Comparison of ENCODE assay signal across 10 cellular contexts in genomic region chr11:3051435-3052108, GRCh38. TPM values are rescaled to one million over a fixed set of nuclear protein-coding genes. Genes with fewer than 3 reads are reported as not detected.
A peak's percentile ranks its signal among the peaks of the same experiment; 100 is the strongest.
DNase-seq lines count a peak whose midpoint lies in the region; ATAC-seq and TF ChIP-seq lines count a peak whose summit lies in the region.
"Had no signal": no experiment of that assay in that cellular context is flagged by ENCODE, and none has a peak within 500 bp of the region (broad histone marks: within the 10 kb centered on the region; RNA-seq: fewer than 3 reads in every experiment).

No MANE protein-coding gene starts in this region.

- no TSS peak for BruUV-seq in MCF 10A (replicated peaks; lab: Mats Ljungman, UMichigan)
- no TSS peak for BruUV-seq in mammary epithelial cell (replicated peaks; lab: Mats Ljungman, UMichigan)

- dilution Hi-C loops in mammary epithelial cell (cut with HindIII; ENCODE audit: low sequenced_read_pairs) = no loop called here

- in situ Hi-C loops in mammary epithelial cell (cut with MboI; ENCODE audit: low sequenced_read_pairs in 2 of 2) = no loop called here

- ATAC-seq in stimulated activated naive B cell treated with anti-CD40 and anti-IgM and Interleukin-4, amounts not matched to agents 10 μg/mL and 1 μg/mL and 100 μg/mL, for 72 hours (replicated peaks) = peak in 1 of 2 donors; percentile 28

- H3K27ac Mint-ChIP-seq in MCF 10A (ENCODE audit: low read depth, unreplicated experiment) = peak overlapping the region; percentile 52
- H3K27ac Mint-ChIP-seq in stimulated activated naive B cell treated with anti-CD40 and anti-IgM and Interleukin-4, amounts not matched to agents 10 μg/mL and 1 μg/mL and 100 μg/mL, for 72 hours = peak overlapping the region; percentile 83

- H3K4me3 ChIP-seq in mammary epithelial cell (replicated peaks in 1 of 3; ENCODE audit: insufficient read depth in 1 of 3, low read depth in 2 of 3, low read length in 3 of 3) (no peak overlapping the region), SK-N-MC (peak overlapping the region; percentile 65), fibroblast of pulmonary artery (replicated peaks; ENCODE audit: low read depth, low read length) (no peak overlapping the region)
- H3K4me3 ChIP-seq: coronary artery had no signal

- no peaks in the 10 kb centered on the region for H3K27me3 Mint-ChIP-seq in MCF 10A (ENCODE audit: insufficient read depth, unreplicated experiment)
- H3K27me3 Mint-ChIP-seq in stimulated activated naive B cell treated with anti-CD40 and anti-IgM and Interleukin-4, amounts not matched to agents 10 μg/mL and 1 μg/mL and 100 μg/mL, for 72 hours = no peaks in the 10 kb centered on the region

- WGBS in mammary epithelial cell (ENCODE audit: low coverage, missing lambda C conversion rate) = 100% methylated on average over 7 of the region's 9 CpGs

- H3K9me3 Mint-ChIP-seq in MCF 10A (ENCODE audit: unreplicated experiment) = no peaks in the 10 kb centered on the region
- H3K9me3 Mint-ChIP-seq in stimulated activated naive B cell treated with anti-CD40 and anti-IgM and Interleukin-4, amounts not matched to agents 10 μg/mL and 1 μg/mL and 100 μg/mL, for 72 hours = no peaks in the 10 kb centered on the region

- no peak for TF ChIP-seq CTCF in MCF 10A (IDR thresholded peaks at IDR 0.05; ENCODE audit: unreplicated experiment)
- no peak for TF ChIP-seq CTCF in mammary epithelial cell (conservative IDR thresholded peaks at IDR 0.05 in 1 of 2, IDR thresholded peaks at IDR 0.05 in 1 of 2; ENCODE audit: extremely low read depth in 1 of 2, insufficient read depth in 1 of 2, low read depth in 1 of 2, low read length in 2 of 2)
- peak; percentile 6 for TF ChIP-seq CTCF in fibroblast of pulmonary artery (IDR thresholded peaks at IDR 0.05; ENCODE audit: low read length, missing control alignments)

- peaks cover 24% of the 10 kb centered on the region for H3K4me1 Mint-ChIP-seq in MCF 10A (ENCODE audit: insufficient read depth, unreplicated experiment)
- H3K4me1 Mint-ChIP-seq in stimulated activated naive B cell treated with anti-CD40 and anti-IgM and Interleukin-4, amounts not matched to agents 10 μg/mL and 1 μg/mL and 100 μg/mL, for 72 hours = peaks cover 49 to 67% of the 10 kb centered on the region in 2 donors

- intact Hi-C loops in MCF 10A (cut with micrococcal nuclease) (loop anchor here (2.0 kb wide), 1 partner anchor 41 kb away; no protein-coding TSS in a partner anchor), mammary epithelial cell (cut with micrococcal nuclease) (loop anchor here (2.0 kb wide), 2 partner anchors 39 to 165 kb away; no protein-coding TSS in a partner anchor)

- H3K9ac ChIP-seq in mammary epithelial cell (ENCODE audit: insufficient read depth, low read length) = no peak overlapping the region
- no peak overlapping the region for H3K9ac ChIP-seq in SK-N-MC (ENCODE audit: insufficient read length)

- H3K9me3 ChIP-seq in mammary epithelial cell (replicated peaks; ENCODE audit: insufficient read depth, low read length) (no peaks in the 10 kb centered on the region), SK-N-MC (ENCODE audit: low read depth, low read length) (no peaks in the 10 kb centered on the region)

- CTCF ChIA-PET in MCF 10A (lab: Yijun Ruan, JAX) (interaction anchor here (0.8 to 13.3 kb wide), 6 partner anchors 14 to 163 kb away, joined by 3 to 113 read pairs (median 7); no protein-coding TSS in a partner anchor), mammary epithelial cell (lab: Charles Lee; ENCODE audit: low non-redundant PET) (interaction anchor here (0.5 to 0.6 kb wide), 2 partner anchors 40 to 121 kb away, joined by 3 to 14 read pairs; no protein-coding TSS in a partner anchor)

- H3K4me1 ChIP-seq in mammary epithelial cell (ENCODE audit: insufficient read depth, low read length) = peaks cover 27% of the 10 kb centered on the region

- peaks cover 96% of the 10 kb centered on the region for H3K79me2 ChIP-seq in mammary epithelial cell (ENCODE audit: insufficient read depth, low read length)

- no peaks in the 10 kb centered on the region for H3K27me3 ChIP-seq in mammary epithelial cell (ENCODE audit: insufficient read depth, low read length)

- H3K4me2 ChIP-seq in mammary epithelial cell (ENCODE audit: insufficient read depth, low read depth, low read length) = no peak overlapping the region

- peaks cover 41% of the 10 kb centered on the region for H3K36me3 Mint-ChIP-seq in MCF 10A (ENCODE audit: insufficient read depth, unreplicated experiment)
- peaks cover 20 to 31% of the 10 kb centered on the region in 2 donors for H3K36me3 Mint-ChIP-seq in stimulated activated naive B cell treated with anti-CD40 and anti-IgM and Interleukin-4, amounts not matched to agents 10 μg/mL and 1 μg/mL and 100 μg/mL, for 72 hours

- DNase-seq in MCF 10A (ENCODE audit: unreplicated experiment) = no peak
- DNase-seq in mammary epithelial cell = no peak
- DNase-seq in SK-N-MC (ENCODE audit: low read depth, low spot score) = no peak
- no peak for DNase-seq in fibroblast of pulmonary artery (ENCODE audit: low read depth)
- no peak for DNase-seq in stimulated activated naive B cell treated with anti-CD40 and anti-IgM and Interleukin-4, amounts not matched to agents 10 μg/mL and 1 μg/mL and 100 μg/mL, for 72 hours
- no peak for DNase-seq in NCI-H2081 treated with DMSO at 0.1 percent for 48 hours (lab: John Stamatoyannopoulos, UW)
- DNase-seq in NCI-H2171 (lab: John Stamatoyannopoulos, UW) = no peak
- DNase-seq in COLO829 (ENCODE audit: low spot score) = no peak
- DNase-seq: SIG-M5 had no signal

- H3K27ac ChIP-seq in mammary epithelial cell (ENCODE audit: insufficient read depth, low read depth, low read length) (no peak overlapping the region), SK-N-MC (peak overlapping the region; percentile 77; the same call in 1 of the 2 replicates)

- no peak overlapping the region for H3K4me3 Mint-ChIP-seq in MCF 10A (ENCODE audit: unreplicated experiment)
- H3K4me3 Mint-ChIP-seq in stimulated activated naive B cell treated with anti-CD40 and anti-IgM and Interleukin-4, amounts not matched to agents 10 μg/mL and 1 μg/mL and 100 μg/mL, for 72 hours = peak overlapping the region in 1 of 2 donors; percentile 50

- POLR2A ChIA-PET in MCF 10A (lab: Yijun Ruan, JAX) = interaction anchor here (0.7 to 2.4 kb wide), 2 partner anchors 40 to 61 kb away, joined by 4 to 19 read pairs; no protein-coding TSS in a partner anchor

- H2AFZ ChIP-seq in mammary epithelial cell (ENCODE audit: low read depth, low read length) = no peak overlapping the region

- peaks cover 13% of the 10 kb centered on the region for H4K20me1 ChIP-seq in mammary epithelial cell (ENCODE audit: insufficient read depth, low read length)

- peaks cover 8% of the 10 kb centered on the region for H3K36me3 ChIP-seq in mammary epithelial cell (ENCODE audit: insufficient read depth, low read length)
- peaks cover 50% of the 10 kb centered on the region; the same call in 1 of the 2 replicates for H3K36me3 ChIP-seq in SK-N-MC (ENCODE audit: insufficient read depth, low read length)

RNA-seq across cellular contexts. Expression of gene CARS1, which starts 5.7 kb away (rescaled TPM):
- total RNA-seq in MCF 10A (2022) = 144 and 150 TPM in 2 replicates
- 100 to 1,000 TPM; 112 to 125 TPM for total RNA-seq in mammary epithelial cell
- 66.3 TPM for polyA plus RNA-seq in mammary epithelial cell
- 32.1 TPM for polyA minus RNA-seq in mammary epithelial cell

RNA-seq across cellular contexts. Expression of gene NAP1L4, which starts 59.4 kb away (rescaled TPM):
- 103 TPM in 2 replicates for total RNA-seq in MCF 10A (2022)
- 100 to 1,000 TPM in 1 of 2 donors, 10 to 100 TPM in 1; 89.2 to 153 TPM for total RNA-seq in mammary epithelial cell
- 106 TPM for polyA plus RNA-seq in mammary epithelial cell
- polyA minus RNA-seq in mammary epithelial cell = 90.9 TPM
